In the genomic region with DNA sequence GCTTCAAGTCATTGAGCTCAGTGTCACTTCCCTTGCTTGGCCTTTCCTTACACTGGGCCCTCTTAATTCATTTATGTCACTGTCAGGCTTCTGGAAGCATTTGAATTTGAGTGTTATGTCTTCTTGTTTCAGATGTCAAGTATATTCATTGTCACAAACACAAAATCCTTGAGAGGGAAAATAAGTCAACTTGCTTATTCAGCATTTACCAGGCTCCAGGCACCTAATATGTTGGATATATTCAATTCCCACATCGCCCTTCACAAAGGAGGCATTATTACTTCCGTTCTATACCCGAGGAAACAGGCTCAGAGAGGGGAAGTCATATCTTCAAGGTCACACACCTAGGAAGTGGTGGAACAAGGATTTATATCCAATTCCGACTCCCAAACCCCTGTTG, we compare ENCODE assay signal across 2 cellular contexts.
TF ChIP-seq lines count a peak whose summit lies in the region.

No MANE protein-coding gene starts in this region.

TF ChIP-seq in HepG2, 621 proteins besides CTCF, POLR2A, EP300 and RAD21 (continued from another document):
- TF ChIP-seq, protein P1, sequence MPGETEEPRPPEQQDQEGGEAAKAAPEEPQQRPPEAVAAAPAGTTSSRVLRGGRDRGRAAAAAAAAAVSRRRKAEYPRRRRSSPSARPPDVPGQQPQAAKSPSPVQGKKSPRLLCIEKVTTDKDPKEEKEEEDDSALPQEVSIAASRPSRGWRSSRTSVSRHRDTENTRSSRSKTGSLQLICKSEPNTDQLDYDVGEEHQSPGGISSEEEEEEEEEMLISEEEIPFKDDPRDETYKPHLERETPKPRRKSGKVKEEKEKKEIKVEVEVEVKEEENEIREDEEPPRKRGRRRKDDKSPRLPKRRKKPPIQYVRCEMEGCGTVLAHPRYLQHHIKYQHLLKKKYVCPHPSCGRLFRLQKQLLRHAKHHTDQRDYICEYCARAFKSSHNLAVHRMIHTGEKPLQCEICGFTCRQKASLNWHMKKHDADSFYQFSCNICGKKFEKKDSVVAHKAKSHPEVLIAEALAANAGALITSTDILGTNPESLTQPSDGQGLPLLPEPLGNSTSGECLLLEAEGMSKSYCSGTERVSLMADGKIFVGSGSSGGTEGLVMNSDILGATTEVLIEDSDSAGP (CRISPR knock-in tag; IDR thresholded peaks at IDR 0.05; ENCODE audit: borderline replicate concordance), result no peak
- no peak for TF ChIP-seq ZNF326 (CRISPR knock-in tag; IDR thresholded peaks at IDR 0.05; ENCODE audit: borderline replicate concordance)
- TF ChIP-seq MAFF (IDR thresholded peaks at IDR 0.05; ENCODE audit: low read depth, low read length), result peak; percentile 71

TF ChIP-seq in K562, 482 proteins besides CTCF, POLR2A, EP300 and RAD21 (continued from another document):
- no peak for TF ChIP-seq FOXA3 (CRISPR knock-in tag; conservative IDR thresholded peaks at IDR 0.05 in 1 of 2, IDR thresholded peaks at IDR 0.05 in 1 of 2)
TF ChIP-seq in K562: peak in this region for 5.
